10 cellular contexts compared by ENCODE assay signal in genomic region chr5:136106351-136106750, GRCh38.
"Had no signal": no experiment of that assay in that cellular context is flagged by ENCODE, and none has a peak within 500 bp of the region (broad histone marks: within the 10 kb centered on the region; RNA-seq: fewer than 3 reads in every experiment).

No MANE protein-coding gene starts in this region.

- H3K4me3 Mint-ChIP-seq: HFFc6, IgD-negative memory B cell had no signal

- H3K4me1 ChIP-seq: HAP-1 had no signal

- H3K9me3 Mint-ChIP-seq: HFFc6, IgD-negative memory B cell had no signal

- DNase-seq: GM23248, H7, HFFc6, KBM-7 had no signal

- H3K4me2 ChIP-seq: KMS-11 had no signal

- H3K4me3 ChIP-seq: GM23248, HAP-1 had no signal

- H3K27ac ChIP-seq: GM23248, HL-60, KMS-11 had no signal

- H3K27ac Mint-ChIP-seq: HFFc6, IgD-negative memory B cell had no signal

- H3K9me3 ChIP-seq: HAP-1 had no signal

- H3K36me3 Mint-ChIP-seq: IgD-negative memory B cell had no signal

- H2AFZ ChIP-seq: GM23248 had no signal

- ATAC-seq: HCT116, HepG2 had no signal

- H3K36me3 ChIP-seq: HAP-1 had no signal
